Comparison of ENCODE assay signal across 11 cellular contexts in the genomic region with DNA sequence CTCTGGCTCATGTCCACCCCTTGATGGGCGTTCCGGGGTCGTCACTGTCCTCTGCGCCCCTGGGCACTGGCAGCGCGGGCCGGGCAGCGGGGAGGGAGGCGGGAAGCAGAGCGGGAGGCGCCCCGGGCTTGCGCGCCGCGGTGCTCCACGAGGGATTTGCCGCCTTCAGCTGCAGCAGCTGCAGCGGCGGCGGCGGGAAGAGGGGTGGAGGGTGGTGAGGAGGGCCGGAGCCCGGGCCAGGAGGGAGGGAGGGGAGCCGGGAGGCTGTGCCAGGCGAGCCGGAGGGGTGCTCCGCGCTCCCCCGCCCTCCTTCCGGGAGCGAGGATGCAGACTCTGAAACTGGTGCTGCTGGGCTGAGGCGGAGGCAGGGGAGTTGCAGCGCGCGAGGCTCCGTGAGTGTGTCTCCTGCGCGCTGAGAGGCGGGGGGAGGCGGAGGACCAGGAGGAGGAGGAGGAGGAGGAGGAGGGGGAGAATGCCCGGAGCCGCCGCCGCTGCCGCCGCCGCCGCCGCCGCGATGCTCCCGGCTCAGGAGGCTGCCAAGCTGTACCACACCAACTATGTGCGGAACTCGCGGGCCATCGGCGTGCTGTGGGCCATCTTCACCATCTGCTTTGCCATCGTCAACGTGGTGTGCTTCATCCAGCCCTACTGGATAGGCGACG. TPM values are rescaled to one million over a fixed set of nuclear protein-coding genes. Genes with fewer than 3 reads are reported as not detected.
DNase-seq lines count a peak whose midpoint lies in the region; ATAC-seq and TF ChIP-seq lines count a peak whose summit lies in the region.
"Had no signal": no experiment of that assay in that cellular context is flagged by ENCODE, and none has a peak within 500 bp of the region (broad histone marks: within the 10 kb centered on the region; RNA-seq: fewer than 3 reads in every experiment).

A gene (plus strand): TSS at position 296 of the 662 bp plus-strand sequence.

- peaks cover 52% of the 10 kb centered on the region for H3K27me3 Mint-ChIP-seq in activated CD4-positive, alpha-beta memory T cell treated with anti-CD3 and anti-CD28 coated beads, Interleukin-2, amount 10 ng/mL, durations not matched to agents 7 days and 5 days
- H3K27me3 Mint-ChIP-seq in activated CD4-positive, alpha-beta memory T cell treated with anti-CD3 and anti-CD28 coated beads for 36 hours, result peaks cover 38% of the 10 kb centered on the region
- H3K27me3 Mint-ChIP-seq in T-helper 2 cell treated with Interferon-gamma antibody and Interleukin-4, amounts not matched to agents 5 μg/mL and 100 μg/mL, for 36 hours (ENCODE audit: low read depth), result peaks cover 57% of the 10 kb centered on the region
- H3K27me3 Mint-ChIP-seq in CD4-positive, alpha-beta T cell, result peaks cover 66% of the 10 kb centered on the region

- no peak for TF ChIP-seq EP300 in suprapubic skin (IDR thresholded peaks at IDR 0.05)

- peaks cover 87% of the 10 kb centered on the region for H3K27me3 ChIP-seq in iPS-20b (ENCODE audit: insufficient read depth, low read length)
- H3K27me3 ChIP-seq in suprapubic skin, result peaks cover 49% of the 10 kb centered on the region
- peaks cover 53% of the 10 kb centered on the region for H3K27me3 ChIP-seq in CD4-positive, alpha-beta T cell (ENCODE audit: control insufficient read depth, insufficient read depth, low read length)

- no peak for DNase-seq in activated CD4-positive, alpha-beta memory T cell treated with anti-CD3 and anti-CD28 coated beads, Interleukin-2, amount 10 ng/mL, durations not matched to agents 7 days and 5 days
- no peak for DNase-seq in activated CD4-positive, alpha-beta memory T cell treated with anti-CD3 and anti-CD28 coated beads for 36 hours
- no peak for DNase-seq in T-helper 2 cell treated with Interferon-gamma antibody and Interleukin-4, amounts not matched to agents 5 μg/mL and 100 μg/mL, for 36 hours (ENCODE audit: low spot score)
- DNase-seq in suprapubic skin (ENCODE audit: low spot score in 2 of 2) (no peak), NOMO-1 treated with dmso at 0.1 percent for 144 hours (lab: John Stamatoyannopoulos, UW; ENCODE audit: unreplicated experiment) (no peak)
- DNase-seq in effector CD8-positive, alpha-beta T cell (lab: John Stamatoyannopoulos, UW), result no peak
- no peak for DNase-seq in CD4-positive, alpha-beta T cell

- intact Hi-C loops in activated CD4-positive, alpha-beta memory T cell treated with anti-CD3 and anti-CD28 coated beads for 36 hours (cut with micrococcal nuclease), result no loop called here
- intact Hi-C loops in CD4-positive, alpha-beta T cell (cut with DNase I, micrococcal nuclease), result no loop called here

- H3K9me3 ChIP-seq in iPS-20b (ENCODE audit: insufficient read depth, low read depth, low read length) (no peaks in the 10 kb centered on the region), suprapubic skin (no peaks in the 10 kb centered on the region)
- H3K9me3 ChIP-seq in CD4-positive, alpha-beta T cell (ENCODE audit: control insufficient read depth, low read length), result no peaks in the 10 kb centered on the region

- TF ChIP-seq POLR2A in suprapubic skin (IDR thresholded peaks at IDR 0.05), result no peak

- peaks cover 4% of the 10 kb centered on the region; the same call in 1 of the 2 replicates for H3K4me1 ChIP-seq in iPS-20b (ENCODE audit: insufficient read depth, low read length)
- H3K4me1 ChIP-seq in suprapubic skin, result peaks cover 15% of the 10 kb centered on the region

- CTCF ChIA-PET in activated CD4-positive, alpha-beta memory T cell treated with anti-CD3 and anti-CD28 coated beads, Interleukin-2, amount 10 ng/mL, durations not matched to agents 7 days and 5 days (lab: Charles Lee), result no interaction called here
- CTCF ChIA-PET in activated CD4-positive, alpha-beta memory T cell treated with anti-CD3 and anti-CD28 coated beads for 36 hours (lab: Charles Lee), result no interaction called here
- CTCF ChIA-PET in CD4-positive, alpha-beta T cell (lab: Charles Lee), result no interaction called here

- no peak within 1 kb of the TSS for H3K27ac Mint-ChIP-seq in activated CD4-positive, alpha-beta memory T cell treated with anti-CD3 and anti-CD28 coated beads, Interleukin-2, amount 10 ng/mL, durations not matched to agents 7 days and 5 days
- H3K27ac Mint-ChIP-seq in activated CD4-positive, alpha-beta memory T cell treated with anti-CD3 and anti-CD28 coated beads for 36 hours, result no peak within 1 kb of the TSS
- H3K27ac Mint-ChIP-seq in T-helper 2 cell treated with Interferon-gamma antibody and Interleukin-4, amounts not matched to agents 5 μg/mL and 100 μg/mL, for 36 hours, result no peak within 1 kb of the TSS
- no peak within 1 kb of the TSS for H3K27ac Mint-ChIP-seq in CD4-positive, alpha-beta T cell

- H3K4me3 ChIP-seq in iPS-20b (ENCODE audit: low read length) (peak within 1 kb of the TSS; percentile 80), suprapubic skin (peak within 1 kb of the TSS; percentile 33)

- no peak within 1 kb of the TSS; the same call in 1 of the 2 replicates for H3K9ac ChIP-seq in iPS-20b (ENCODE audit: low read depth, low read length)

- H3K9me3 Mint-ChIP-seq in activated CD4-positive, alpha-beta memory T cell treated with anti-CD3 and anti-CD28 coated beads, Interleukin-2, amount 10 ng/mL, durations not matched to agents 7 days and 5 days, result no peaks in the 10 kb centered on the region
- H3K9me3 Mint-ChIP-seq in activated CD4-positive, alpha-beta memory T cell treated with anti-CD3 and anti-CD28 coated beads for 36 hours, result no peaks in the 10 kb centered on the region
- no peaks in the 10 kb centered on the region for H3K9me3 Mint-ChIP-seq in T-helper 2 cell treated with Interferon-gamma antibody and Interleukin-4, amounts not matched to agents 5 μg/mL and 100 μg/mL, for 36 hours
- no peaks in the 10 kb centered on the region for H3K9me3 Mint-ChIP-seq in CD4-positive, alpha-beta T cell

- peak within 1 kb of the TSS; percentile 33 for H3K4me3 Mint-ChIP-seq in activated CD4-positive, alpha-beta memory T cell treated with anti-CD3 and anti-CD28 coated beads, Interleukin-2, amount 10 ng/mL, durations not matched to agents 7 days and 5 days
- no peak within 1 kb of the TSS for H3K4me3 Mint-ChIP-seq in activated CD4-positive, alpha-beta memory T cell treated with anti-CD3 and anti-CD28 coated beads for 36 hours
- peak within 1 kb of the TSS; percentile 55 for H3K4me3 Mint-ChIP-seq in T-helper 2 cell treated with Interferon-gamma antibody and Interleukin-4, amounts not matched to agents 5 μg/mL and 100 μg/mL, for 36 hours
- no peak within 1 kb of the TSS for H3K4me3 Mint-ChIP-seq in CD4-positive, alpha-beta T cell

- no peak for TF ChIP-seq CTCF in suprapubic skin (IDR thresholded peaks at IDR 0.05)
- TF ChIP-seq CTCF in CD4-positive, alpha-beta T cell (IDR thresholded peaks at IDR 0.05), result no peak

- 6% methylated on average over 15 of the region's 62 CpGs for WGBS in suprapubic skin

- no peak for ATAC-seq in CD4-positive, alpha-beta T cell (ENCODE audit: poor library complexity)

- POLR2A ChIA-PET in activated CD4-positive, alpha-beta memory T cell treated with anti-CD3 and anti-CD28 coated beads, Interleukin-2, amount 10 ng/mL, durations not matched to agents 7 days and 5 days (lab: Charles Lee), result no interaction called here
- POLR2A ChIA-PET in activated CD4-positive, alpha-beta memory T cell treated with anti-CD3 and anti-CD28 coated beads for 36 hours (lab: Charles Lee), result no interaction called here
- POLR2A ChIA-PET in CD4-positive, alpha-beta T cell (lab: Charles Lee), result no interaction called here

- no peak within 1 kb of the TSS for H3K27ac ChIP-seq in iPS-20b (ENCODE audit: low read length)
- H3K27ac ChIP-seq in suprapubic skin, result no peak within 1 kb of the TSS
- no peak within 1 kb of the TSS for H3K27ac ChIP-seq in CD4-positive, alpha-beta T cell (ENCODE audit: low read depth, low read length)
- H3K27ac ChIP-seq: HL-60 had no signal

- peaks cover 6% of the 10 kb centered on the region for H3K4me1 Mint-ChIP-seq in activated CD4-positive, alpha-beta memory T cell treated with anti-CD3 and anti-CD28 coated beads, Interleukin-2, amount 10 ng/mL, durations not matched to agents 7 days and 5 days
- peaks cover 10% of the 10 kb centered on the region for H3K4me1 Mint-ChIP-seq in activated CD4-positive, alpha-beta memory T cell treated with anti-CD3 and anti-CD28 coated beads for 36 hours (ENCODE audit: low read depth)
- H3K4me1 Mint-ChIP-seq in T-helper 2 cell treated with Interferon-gamma antibody and Interleukin-4, amounts not matched to agents 5 μg/mL and 100 μg/mL, for 36 hours (ENCODE audit: low read depth), result peaks cover 9% of the 10 kb centered on the region
- H3K4me1 Mint-ChIP-seq in CD4-positive, alpha-beta T cell (ENCODE audit: low read depth), result peaks cover 12% of the 10 kb centered on the region

- no peaks in the 10 kb centered on the region for H3K36me3 Mint-ChIP-seq in activated CD4-positive, alpha-beta memory T cell treated with anti-CD3 and anti-CD28 coated beads, Interleukin-2, amount 10 ng/mL, durations not matched to agents 7 days and 5 days (ENCODE audit: low read depth)
- H3K36me3 Mint-ChIP-seq in activated CD4-positive, alpha-beta memory T cell treated with anti-CD3 and anti-CD28 coated beads for 36 hours, result no peaks in the 10 kb centered on the region
- H3K36me3 Mint-ChIP-seq in T-helper 2 cell treated with Interferon-gamma antibody and Interleukin-4, amounts not matched to agents 5 μg/mL and 100 μg/mL, for 36 hours (ENCODE audit: low read depth), result no peaks in the 10 kb centered on the region
- H3K36me3 Mint-ChIP-seq in CD4-positive, alpha-beta T cell (ENCODE audit: low read depth), result no peaks in the 10 kb centered on the region

- H3K36me3 ChIP-seq in iPS-20b (ENCODE audit: insufficient read depth, low read depth, low read length), result no peaks in the 10 kb centered on the region
- H3K36me3 ChIP-seq in suprapubic skin, result no peaks in the 10 kb centered on the region

RNA-seq across cellular contexts. Expression of the gene that starts here (rescaled TPM):
- not detected for total RNA-seq in activated CD4-positive, alpha-beta memory T cell treated with anti-CD3 and anti-CD28 coated beads, Interleukin-2, amount 10 ng/mL, durations not matched to agents 7 days and 5 days
- total RNA-seq in activated CD4-positive, alpha-beta memory T cell treated with anti-CD3 and anti-CD28 coated beads for 36 hours, result not detected
- total RNA-seq in suprapubic skin, result not detected
- total RNA-seq in CD4-positive, alpha-beta T cell, result not detected
- total RNA-seq: activated CD8-positive, alpha-beta memory T cell treated with anti-CD3 and anti-CD28 coated beads for 36 hours; subcutaneous adipose tissue had no signal

Comparison
In these comparisons a context has a peak if more than half of its experiments do, and no peak if none do; other contexts are left out.
1. H3K4me3 Mint-ChIP-seq: peak in activated CD4-positive, alpha-beta memory T cell treated with anti-CD3 and anti-CD28 coated beads, Interleukin-2, amount 10 ng/mL, durations not matched to agents 7 days and 5 days (single experiment) and T-helper 2 cell treated with Interferon-gamma antibody and Interleukin-4, amounts not matched to agents 5 μg/mL and 100 μg/mL, for 36 hours (single experiment); none in activated CD4-positive, alpha-beta memory T cell treated with anti-CD3 and anti-CD28 coated beads for 36 hours (single experiment) and CD4-positive, alpha-beta T cell (single experiment).